Comparison of ENCODE assay signal across 1 cellular context in the genomic region with DNA sequence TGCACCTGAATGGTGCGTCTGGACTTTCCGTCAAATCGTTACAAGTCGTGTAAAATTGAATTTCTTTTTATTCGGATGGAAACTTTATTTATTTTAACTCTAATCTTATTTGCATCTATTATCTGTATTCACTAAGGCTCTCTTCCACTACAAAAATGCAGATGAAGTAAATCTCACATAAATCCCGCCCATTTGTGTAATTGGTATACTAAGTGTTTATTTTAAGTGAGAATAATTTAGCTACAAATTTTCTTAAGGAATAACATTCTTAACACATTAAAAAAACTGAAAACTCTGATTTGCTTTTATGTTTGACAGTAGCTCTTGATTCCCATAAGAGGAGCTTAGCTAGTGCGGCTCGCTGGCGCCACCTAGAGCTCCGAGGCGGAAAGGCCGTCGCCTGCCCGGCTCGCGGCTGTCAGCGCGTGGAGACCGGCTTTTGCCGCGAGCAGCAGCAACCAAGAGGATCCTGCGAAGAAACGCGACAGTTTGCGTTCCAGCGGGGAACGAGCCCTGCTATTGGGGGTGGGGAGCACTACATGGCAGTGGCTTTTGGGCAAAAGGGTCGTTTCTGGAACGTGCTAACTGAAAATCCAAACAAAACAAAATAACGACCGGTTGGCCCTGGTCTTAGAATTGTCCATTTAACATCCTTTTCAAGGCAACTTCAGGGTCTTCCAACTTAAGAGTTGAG.
TF ChIP-seq lines count a peak whose summit lies in the region.

No MANE protein-coding gene starts in this region.

TF ChIP-seq in HepG2, 621 proteins besides CTCF, POLR2A, EP300 and RAD21 (continued from another document and continues in another):
- TF ChIP-seq NR2F6 (IDR thresholded peaks at IDR 0.05) (no peak), NR2F6 (CRISPR knock-in tag; IDR thresholded peaks at IDR 0.05) (no peak), NR2F1 (CRISPR knock-in tag; IDR thresholded peaks at IDR 0.05) (no peak), GABPB1 (CRISPR knock-in tag; IDR thresholded peaks at IDR 0.05) (peak; percentile 46; the same call in 1 of the 2 replicates), ZNF629 (CRISPR knock-in tag; conservative IDR thresholded peaks at IDR 0.05) (no peak), RELA (CRISPR knock-in tag; IDR thresholded peaks at IDR 0.05) (no peak), ZNF543 (CRISPR knock-in tag; IDR thresholded peaks at IDR 0.05) (no peak), NFIB (CRISPR knock-in tag; IDR thresholded peaks at IDR 0.05; ENCODE audit: borderline replicate concordance) (no peak), KDM6A (CRISPR knock-in tag; IDR thresholded peaks at IDR 0.05; ENCODE audit: low read depth) (no peak), NKX3-1 (CRISPR knock-in tag; IDR thresholded peaks at IDR 0.05) (peak; percentile 55; the same call in 1 of the 2 replicates), HNF4G (IDR thresholded peaks at IDR 0.05; ENCODE audit: borderline replicate concordance, low read depth, low read length) (no peak), HNF4G (CRISPR knock-in tag; IDR thresholded peaks at IDR 0.05; ENCODE audit: borderline replicate concordance, low read depth) (no peak), ELF1 (CRISPR knock-in tag; IDR thresholded peaks at IDR 0.05) (peak; percentile 18; the same call in 1 of the 2 replicates), ZNF235 (CRISPR knock-in tag; IDR thresholded peaks at IDR 0.05; ENCODE audit: borderline replicate concordance) (no peak), IKZF4 (CRISPR knock-in tag; IDR thresholded peaks at IDR 0.05; ENCODE audit: borderline replicate concordance, low read depth, not compliant biosample characterization) (no peak), ZBTB8A (CRISPR knock-in tag; IDR thresholded peaks at IDR 0.05; ENCODE audit: borderline replicate concordance, low read depth) (no peak), TBP (CRISPR knock-in tag; IDR thresholded peaks at IDR 0.05) (no peak), ZNF232 (CRISPR knock-in tag; IDR thresholded peaks at IDR 0.05; ENCODE audit: borderline replicate concordance) (no peak), ZBTB38 (CRISPR knock-in tag; IDR thresholded peaks at IDR 0.05) (no peak), NCOR1 (IDR thresholded peaks at IDR 0.05; ENCODE audit: borderline replicate concordance, low read length) (no peak), SMAD3 (CRISPR knock-in tag; IDR thresholded peaks at IDR 0.05) (peak; percentile 25; the same call in 1 of the 2 replicates), SMC3 (IDR thresholded peaks at IDR 0.05; ENCODE audit: low read length) (peak; percentile 62), ZFP1 (CRISPR knock-in tag; IDR thresholded peaks at IDR 0.05) (no peak; the same call in 1 of the 2 replicates), ZNF616 (CRISPR knock-in tag; IDR thresholded peaks at IDR 0.05; ENCODE audit: low read depth) (no peak), MXI1 (IDR thresholded peaks at IDR 0.05; ENCODE audit: borderline replicate concordance, low read depth, low read length) (no peak), MYC (CRISPR knock-in tag; IDR thresholded peaks at IDR 0.05; ENCODE audit: borderline replicate concordance) (peak; percentile 59; the same call in 1 of the 2 replicates), CBX1 (IDR thresholded peaks at IDR 0.05; ENCODE audit: low read depth) (no peak), HNRNPK (IDR thresholded peaks at IDR 0.05; ENCODE audit: low read depth, low read length, poor library complexity, severe bottlenecking) (no peak), MEF2D (CRISPR knock-in tag; IDR thresholded peaks at IDR 0.05) (no peak), ZNF274 (CRISPR knock-in tag; IDR thresholded peaks at IDR 0.05) (peak; percentile 68; the same call in 1 of the 2 replicates)
- TF ChIP-seq, protein P1, sequence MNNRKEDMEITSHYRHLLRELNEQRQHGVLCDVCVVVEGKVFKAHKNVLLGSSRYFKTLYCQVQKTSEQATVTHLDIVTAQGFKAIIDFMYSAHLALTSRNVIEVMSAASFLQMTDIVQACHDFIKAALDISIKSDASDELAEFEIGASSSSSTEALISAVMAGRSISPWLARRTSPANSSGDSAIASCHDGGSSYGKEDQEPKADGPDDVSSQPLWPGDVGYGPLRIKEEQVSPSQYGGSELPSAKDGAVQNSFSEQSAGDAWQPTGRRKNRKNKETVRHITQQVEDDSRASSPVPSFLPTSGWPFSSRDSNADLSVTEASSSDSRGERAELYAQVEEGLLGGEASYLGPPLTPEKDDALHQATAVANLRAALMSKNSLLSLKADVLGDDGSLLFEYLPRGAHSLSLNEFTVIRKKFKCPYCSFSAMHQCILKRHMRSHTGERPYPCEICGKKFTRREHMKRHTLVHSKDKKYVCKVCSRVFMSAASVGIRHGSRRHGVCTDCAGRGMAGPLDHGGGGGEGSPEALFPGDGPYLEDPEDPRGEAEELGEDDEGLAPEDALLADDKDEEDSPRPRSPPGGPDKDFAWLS (CRISPR knock-in tag; IDR thresholded peaks at IDR 0.05; ENCODE audit: borderline replicate concordance): no peak
- TF ChIP-seq, protein P2, sequence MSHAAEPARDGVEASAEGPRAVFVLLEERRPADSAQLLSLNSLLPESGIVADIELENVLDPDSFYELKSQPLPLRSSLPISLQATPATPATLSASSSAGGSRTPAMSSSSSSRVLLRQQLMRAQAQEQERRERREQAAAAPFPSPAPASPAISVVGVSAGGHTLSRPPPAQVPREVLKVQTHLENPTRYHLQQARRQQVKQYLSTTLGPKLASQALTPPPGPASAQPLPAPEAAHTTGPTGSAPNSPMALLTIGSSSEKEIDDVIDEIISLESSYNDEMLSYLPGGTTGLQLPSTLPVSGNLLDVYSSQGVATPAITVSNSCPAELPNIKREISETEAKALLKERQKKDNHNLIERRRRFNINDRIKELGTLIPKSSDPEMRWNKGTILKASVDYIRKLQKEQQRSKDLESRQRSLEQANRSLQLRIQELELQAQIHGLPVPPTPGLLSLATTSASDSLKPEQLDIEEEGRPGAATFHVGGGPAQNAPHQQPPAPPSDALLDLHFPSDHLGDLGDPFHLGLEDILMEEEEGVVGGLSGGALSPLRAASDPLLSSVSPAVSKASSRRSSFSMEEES (CRISPR knock-in tag; IDR thresholded peaks at IDR 0.05): no peak
- TF ChIP-seq, protein P3, sequence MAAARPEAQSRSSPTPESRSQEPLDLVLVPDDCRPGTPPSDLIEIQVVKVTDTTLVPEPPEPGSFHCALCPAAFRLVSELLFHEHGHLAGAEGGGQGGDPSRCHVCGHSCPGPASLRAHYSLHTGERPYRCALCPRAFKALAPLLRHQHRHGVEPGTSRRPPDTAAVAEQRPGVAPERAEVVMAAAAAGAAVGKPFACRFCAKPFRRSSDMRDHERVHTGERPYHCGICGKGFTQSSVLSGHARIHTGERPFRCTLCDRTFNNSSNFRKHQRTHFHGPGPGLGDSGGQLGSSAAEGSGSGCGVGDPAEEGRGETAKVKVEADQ (CRISPR knock-in tag; IDR thresholded peaks at IDR 0.05; ENCODE audit: borderline replicate concordance): no peak
- TF ChIP-seq, protein P4, sequence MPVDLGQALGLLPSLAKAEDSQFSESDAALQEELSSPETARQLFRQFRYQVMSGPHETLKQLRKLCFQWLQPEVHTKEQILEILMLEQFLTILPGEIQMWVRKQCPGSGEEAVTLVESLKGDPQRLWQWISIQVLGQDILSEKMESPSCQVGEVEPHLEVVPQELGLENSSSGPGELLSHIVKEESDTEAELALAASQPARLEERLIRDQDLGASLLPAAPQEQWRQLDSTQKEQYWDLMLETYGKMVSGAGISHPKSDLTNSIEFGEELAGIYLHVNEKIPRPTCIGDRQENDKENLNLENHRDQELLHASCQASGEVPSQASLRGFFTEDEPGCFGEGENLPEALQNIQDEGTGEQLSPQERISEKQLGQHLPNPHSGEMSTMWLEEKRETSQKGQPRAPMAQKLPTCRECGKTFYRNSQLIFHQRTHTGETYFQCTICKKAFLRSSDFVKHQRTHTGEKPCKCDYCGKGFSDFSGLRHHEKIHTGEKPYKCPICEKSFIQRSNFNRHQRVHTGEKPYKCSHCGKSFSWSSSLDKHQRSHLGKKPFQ (CRISPR knock-in tag; IDR thresholded peaks at IDR 0.05; ENCODE audit: insufficient replicate concordance): no peak
- TF ChIP-seq, protein P5, sequence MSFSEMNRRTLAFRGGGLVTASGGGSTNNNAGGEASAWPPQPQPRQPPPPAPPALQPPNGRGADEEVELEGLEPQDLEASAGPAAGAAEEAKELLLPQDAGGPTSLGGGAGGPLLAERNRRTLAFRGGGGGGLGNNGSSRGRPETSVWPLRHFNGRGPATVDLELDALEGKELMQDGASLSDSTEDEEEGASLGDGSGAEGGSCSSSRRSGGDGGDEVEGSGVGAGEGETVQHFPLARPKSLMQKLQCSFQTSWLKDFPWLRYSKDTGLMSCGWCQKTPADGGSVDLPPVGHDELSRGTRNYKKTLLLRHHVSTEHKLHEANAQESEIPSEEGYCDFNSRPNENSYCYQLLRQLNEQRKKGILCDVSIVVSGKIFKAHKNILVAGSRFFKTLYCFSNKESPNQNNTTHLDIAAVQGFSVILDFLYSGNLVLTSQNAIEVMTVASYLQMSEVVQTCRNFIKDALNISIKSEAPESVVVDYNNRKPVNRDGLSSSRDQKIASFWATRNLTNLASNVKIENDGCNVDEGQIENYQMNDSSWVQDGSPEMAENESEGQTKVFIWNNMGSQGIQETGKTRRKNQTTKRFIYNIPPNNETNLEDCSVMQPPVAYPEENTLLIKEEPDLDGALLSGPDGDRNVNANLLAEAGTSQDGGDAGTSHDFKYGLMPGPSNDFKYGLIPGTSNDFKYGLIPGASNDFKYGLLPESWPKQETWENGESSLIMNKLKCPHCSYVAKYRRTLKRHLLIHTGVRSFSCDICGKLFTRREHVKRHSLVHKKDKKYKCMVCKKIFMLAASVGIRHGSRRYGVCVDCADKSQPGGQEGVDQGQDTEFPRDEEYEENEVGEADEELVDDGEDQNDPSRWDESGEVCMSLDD (CRISPR knock-in tag; IDR thresholded peaks at IDR 0.05; ENCODE audit: borderline replicate concordance): no peak
- TF ChIP-seq, protein P6, sequence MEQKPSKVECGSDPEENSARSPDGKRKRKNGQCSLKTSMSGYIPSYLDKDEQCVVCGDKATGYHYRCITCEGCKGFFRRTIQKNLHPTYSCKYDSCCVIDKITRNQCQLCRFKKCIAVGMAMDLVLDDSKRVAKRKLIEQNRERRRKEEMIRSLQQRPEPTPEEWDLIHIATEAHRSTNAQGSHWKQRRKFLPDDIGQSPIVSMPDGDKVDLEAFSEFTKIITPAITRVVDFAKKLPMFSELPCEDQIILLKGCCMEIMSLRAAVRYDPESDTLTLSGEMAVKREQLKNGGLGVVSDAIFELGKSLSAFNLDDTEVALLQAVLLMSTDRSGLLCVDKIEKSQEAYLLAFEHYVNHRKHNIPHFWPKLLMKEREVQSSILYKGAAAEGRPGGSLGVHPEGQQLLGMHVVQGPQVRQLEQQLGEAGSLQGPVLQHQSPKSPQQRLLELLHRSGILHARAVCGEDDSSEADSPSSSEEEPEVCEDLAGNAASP (CRISPR knock-in tag; IDR thresholded peaks at IDR 0.05; ENCODE audit: borderline replicate concordance): no peak
- TF ChIP-seq, protein P7, sequence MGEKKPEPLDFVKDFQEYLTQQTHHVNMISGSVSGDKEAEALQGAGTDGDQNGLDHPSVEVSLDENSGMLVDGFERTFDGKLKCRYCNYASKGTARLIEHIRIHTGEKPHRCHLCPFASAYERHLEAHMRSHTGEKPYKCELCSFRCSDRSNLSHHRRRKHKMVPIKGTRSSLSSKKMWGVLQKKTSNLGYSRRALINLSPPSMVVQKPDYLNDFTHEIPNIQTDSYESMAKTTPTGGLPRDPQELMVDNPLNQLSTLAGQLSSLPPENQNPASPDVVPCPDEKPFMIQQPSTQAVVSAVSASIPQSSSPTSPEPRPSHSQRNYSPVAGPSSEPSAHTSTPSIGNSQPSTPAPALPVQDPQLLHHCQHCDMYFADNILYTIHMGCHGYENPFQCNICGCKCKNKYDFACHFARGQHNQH (CRISPR knock-in tag; IDR thresholded peaks at IDR 0.05): peak; percentile 63; the same call in 1 of the 2 replicates
- TF ChIP-seq, protein P8, sequence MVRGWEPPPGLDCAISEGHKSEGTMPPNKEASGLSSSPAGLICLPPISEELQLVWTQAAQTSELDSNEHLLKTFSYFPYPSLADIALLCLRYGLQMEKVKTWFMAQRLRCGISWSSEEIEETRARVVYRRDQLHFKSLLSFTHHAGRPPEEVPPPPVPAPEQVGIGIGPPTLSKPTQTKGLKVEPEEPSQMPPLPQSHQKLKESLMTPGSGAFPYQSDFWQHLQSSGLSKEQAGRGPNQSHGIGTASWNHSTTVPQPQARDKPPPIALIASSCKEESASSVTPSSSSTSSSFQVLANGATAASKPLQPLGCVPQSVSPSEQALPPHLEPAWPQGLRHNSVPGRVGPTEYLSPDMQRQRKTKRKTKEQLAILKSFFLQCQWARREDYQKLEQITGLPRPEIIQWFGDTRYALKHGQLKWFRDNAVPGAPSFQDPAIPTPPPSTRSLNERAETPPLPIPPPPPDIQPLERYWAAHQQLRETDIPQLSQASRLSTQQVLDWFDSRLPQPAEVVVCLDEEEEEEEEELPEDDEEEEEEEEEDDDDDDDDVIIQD (CRISPR knock-in tag; IDR thresholded peaks at IDR 0.05; ENCODE audit: low read depth): peak; percentile 64; the same call in 1 of the 2 replicates
- TF ChIP-seq, protein P9, sequence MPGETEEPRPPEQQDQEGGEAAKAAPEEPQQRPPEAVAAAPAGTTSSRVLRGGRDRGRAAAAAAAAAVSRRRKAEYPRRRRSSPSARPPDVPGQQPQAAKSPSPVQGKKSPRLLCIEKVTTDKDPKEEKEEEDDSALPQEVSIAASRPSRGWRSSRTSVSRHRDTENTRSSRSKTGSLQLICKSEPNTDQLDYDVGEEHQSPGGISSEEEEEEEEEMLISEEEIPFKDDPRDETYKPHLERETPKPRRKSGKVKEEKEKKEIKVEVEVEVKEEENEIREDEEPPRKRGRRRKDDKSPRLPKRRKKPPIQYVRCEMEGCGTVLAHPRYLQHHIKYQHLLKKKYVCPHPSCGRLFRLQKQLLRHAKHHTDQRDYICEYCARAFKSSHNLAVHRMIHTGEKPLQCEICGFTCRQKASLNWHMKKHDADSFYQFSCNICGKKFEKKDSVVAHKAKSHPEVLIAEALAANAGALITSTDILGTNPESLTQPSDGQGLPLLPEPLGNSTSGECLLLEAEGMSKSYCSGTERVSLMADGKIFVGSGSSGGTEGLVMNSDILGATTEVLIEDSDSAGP (CRISPR knock-in tag; IDR thresholded peaks at IDR 0.05; ENCODE audit: borderline replicate concordance): peak; percentile 25; the same call in 1 of the 2 replicates
- TF ChIP-seq, protein P10, sequence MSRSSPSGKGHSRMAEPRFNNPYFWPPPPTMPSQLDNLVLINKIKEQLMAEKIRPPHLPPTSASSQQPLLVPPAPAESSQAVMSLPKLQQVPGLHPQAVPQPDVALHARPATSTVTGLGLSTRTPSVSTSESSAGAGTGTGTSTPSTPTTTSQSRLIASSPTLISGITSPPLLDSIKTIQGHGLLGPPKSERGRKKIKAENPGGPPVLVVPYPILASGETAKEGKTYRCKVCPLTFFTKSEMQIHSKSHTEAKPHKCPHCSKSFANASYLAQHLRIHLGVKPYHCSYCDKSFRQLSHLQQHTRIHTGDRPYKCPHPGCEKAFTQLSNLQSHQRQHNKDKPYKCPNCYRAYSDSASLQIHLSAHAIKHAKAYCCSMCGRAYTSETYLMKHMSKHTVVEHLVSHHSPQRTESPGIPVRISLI (CRISPR knock-in tag; IDR thresholded peaks at IDR 0.05; ENCODE audit: borderline replicate concordance): no peak
